In the genomic region with DNA sequence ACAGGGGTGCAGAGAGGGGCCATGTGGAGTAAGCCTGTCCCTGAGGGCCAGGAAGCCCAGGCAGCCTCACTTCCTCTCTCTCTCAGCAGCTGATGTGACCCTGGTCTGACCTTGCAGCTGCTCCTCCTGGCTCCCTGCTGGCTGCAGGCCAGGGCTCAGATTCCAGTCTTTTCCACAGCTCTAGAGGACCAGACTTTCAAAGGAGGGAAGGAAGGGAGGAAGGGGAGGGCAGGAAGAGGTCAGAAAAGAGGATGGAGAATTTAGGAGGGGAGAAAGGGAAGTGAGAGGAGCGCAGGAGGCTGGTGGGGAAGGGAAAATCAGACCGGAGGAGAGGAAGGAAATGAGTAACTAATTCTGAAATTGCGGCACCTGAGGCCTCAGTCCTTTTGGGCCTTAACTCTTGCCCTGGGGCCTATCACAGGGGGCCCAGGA, we compare ENCODE assay signal across 8 cellular contexts. TPM values are rescaled to one million over a fixed set of nuclear protein-coding genes. Genes with fewer than 3 reads are reported as not detected.
DNase-seq lines count a peak whose midpoint lies in the region; ATAC-seq and TF ChIP-seq lines count a peak whose summit lies in the region.

No MANE protein-coding gene starts in this region.

- no peaks in the 10 kb centered on the region for H3K4me1 Mint-ChIP-seq in activated CD8-positive, alpha-beta T cell treated with anti-CD3 and anti-CD28 coated beads for 36 hours (ENCODE audit: low read depth)

- H3K27ac ChIP-seq in HEK293 (ENCODE audit: extremely low read depth, low read depth, low read length) (no peak overlapping the region), fibroblast of lung (ENCODE audit: insufficient read depth, low read length) (no peak overlapping the region), ovary (no peak overlapping the region), PC-3 (ENCODE audit: low read length) (no peak overlapping the region)

- no peaks in the 10 kb centered on the region for H3K9me3 Mint-ChIP-seq in activated CD8-positive, alpha-beta T cell treated with anti-CD3 and anti-CD28 coated beads for 36 hours

- H3K36me3 Mint-ChIP-seq in activated CD8-positive, alpha-beta T cell treated with anti-CD3 and anti-CD28 coated beads for 36 hours (ENCODE audit: low read depth), result no peaks in the 10 kb centered on the region

- H3K27ac Mint-ChIP-seq in activated CD8-positive, alpha-beta T cell treated with anti-CD3 and anti-CD28 coated beads for 36 hours, result no peak overlapping the region

- TF ChIP-seq CTCF in GM06990 (IDR thresholded peaks at IDR 0.05; ENCODE audit: insufficient read depth, low read length, poor library complexity, severe bottlenecking) (no peak), HEK293 (tag by site-specific recombination; IDR thresholded peaks at IDR 0.05) (no peak), fibroblast of lung (conservative IDR thresholded peaks at IDR 0.05 in 1 of 2, IDR thresholded peaks at IDR 0.05 in 1 of 2; ENCODE audit: low read depth in 1 of 2, low read length in 2 of 2) (no peak), ovary (IDR thresholded peaks at IDR 0.05) (no peak), PC-3 (conservative IDR thresholded peaks at IDR 0.05; ENCODE audit: low read depth, low read length) (no peak)
- TF ChIP-seq CTCF in activated CD8-positive, alpha-beta T cell treated with anti-CD3 and anti-CD28 coated beads for 36 hours (IDR thresholded peaks at IDR 0.05), result no peak

- no peak for ATAC-seq in activated CD8-positive, alpha-beta T cell treated with anti-CD3 and anti-CD28 coated beads for 36 hours
- ATAC-seq in PC-3, result no peak

- DNase-seq in GM06990 (ENCODE audit: extremely low read depth, insufficient read length), result peak; percentile 61
- DNase-seq in NCI-H69 (lab: John Stamatoyannopoulos, UW), result peak; percentile 92
- DNase-seq in fibroblast of lung (ENCODE audit: low read depth in 2 of 2), result peak; percentile 42 to 59
- peak; percentile 63 to 76 (median 70) for DNase-seq in ovary
- DNase-seq in activated CD8-positive, alpha-beta T cell treated with anti-CD3 and anti-CD28 coated beads for 36 hours, result no peak
- DNase-seq in NCI-H187 (lab: John Stamatoyannopoulos, UW), result no peak
- DNase-seq in PC-3, result no peak

- CTCF ChIA-PET in HEK293 (lab: Yijun Ruan, JAX), result interaction anchor here (0.7 to 2.2 kb wide), 2 partner anchors 10 to 56 kb away, joined by 3 to 16 read pairs; no protein-coding TSS in a partner anchor
- CTCF ChIA-PET in activated CD8-positive, alpha-beta T cell treated with anti-CD3 and anti-CD28 coated beads for 36 hours (lab: Charles Lee), result interaction anchor here (1.9 kb wide), 1 partner anchor 10 kb away, joined by 10 read pairs; no protein-coding TSS in a partner anchor
- CTCF ChIA-PET in PC-3 (lab: Charles Lee), result interaction anchor here (0.6 kb wide), 1 partner anchor 75 kb away, joined by 4 read pairs; no protein-coding TSS in a partner anchor

- H3K4me2 ChIP-seq in fibroblast of lung (ENCODE audit: extremely low read depth, insufficient read depth, low read length), result no peak overlapping the region
- H3K4me2 ChIP-seq in PC-3 (ENCODE audit: low read length), result no peak overlapping the region

- H2AFZ ChIP-seq in fibroblast of lung (ENCODE audit: low read length) (no peak overlapping the region), PC-3 (ENCODE audit: low read length) (no peak overlapping the region)

- TF ChIP-seq EP300 in ovary (IDR thresholded peaks at IDR 0.05), result no peak

- H4K20me1 ChIP-seq in fibroblast of lung (ENCODE audit: control insufficient read depth, extremely low read depth, insufficient read depth, low read length) (no peaks in the 10 kb centered on the region), PC-3 (ENCODE audit: low read length) (no peaks in the 10 kb centered on the region)

- no peak overlapping the region for H3K4me3 ChIP-seq in GM06990 (replicated peaks; ENCODE audit: low read depth, low read length)
- no peak overlapping the region for H3K4me3 ChIP-seq in HEK293 (ENCODE audit: low read depth, low read length)
- H3K4me3 ChIP-seq in fibroblast of lung (replicated peaks in 1 of 4; ENCODE audit: control extremely low read depth in 1 of 4, insufficient read depth in 1 of 4, low read depth in 3 of 4, low read length in 4 of 4), result no peak overlapping the region
- no peak overlapping the region for H3K4me3 ChIP-seq in ovary
- H3K4me3 ChIP-seq in PC-3 (ENCODE audit: low read length), result no peak overlapping the region

- H3K27me3 ChIP-seq in GM06990 (replicated peaks; ENCODE audit: control insufficient read depth, insufficient read depth, low read length), result no peaks in the 10 kb centered on the region
- no peaks in the 10 kb centered on the region for H3K27me3 ChIP-seq in fibroblast of lung (ENCODE audit: control insufficient read depth, insufficient read depth, low read length)
- no peaks in the 10 kb centered on the region for H3K27me3 ChIP-seq in ovary
- H3K27me3 ChIP-seq in PC-3 (ENCODE audit: low read length), result peaks cover 59% of the 10 kb centered on the region

- H3K4me3 Mint-ChIP-seq in activated CD8-positive, alpha-beta T cell treated with anti-CD3 and anti-CD28 coated beads for 36 hours, result no peak overlapping the region

- no peaks in the 10 kb centered on the region for H3K4me1 ChIP-seq in HEK293 (ENCODE audit: control insufficient read depth, insufficient read depth, low read length)
- H3K4me1 ChIP-seq in fibroblast of lung (ENCODE audit: control insufficient read depth, extremely low read depth, insufficient read depth, low read length), result peaks cover 2% of the 10 kb centered on the region
- peaks cover 4% of the 10 kb centered on the region for H3K4me1 ChIP-seq in ovary (ENCODE audit: insufficient read depth)
- H3K4me1 ChIP-seq in PC-3 (ENCODE audit: insufficient read depth, low read length), result no peaks in the 10 kb centered on the region

- POLR2A ChIA-PET in HEK293 (lab: Yijun Ruan, JAX) (interaction anchor here (0.6 kb wide), 1 partner anchor 34 kb away, joined by 7 read pairs; no protein-coding TSS in a partner anchor), PC-3 (lab: Charles Lee; ENCODE audit: unreplicated experiment) (no interaction called here)
- POLR2A ChIA-PET in activated CD8-positive, alpha-beta T cell treated with anti-CD3 and anti-CD28 coated beads for 36 hours (lab: Charles Lee), result interaction anchor here (1.0 kb wide), 1 partner anchor 9 kb away, joined by 3 read pairs; no protein-coding TSS in a partner anchor

- no TSS peak for BruUV-seq in PC-3 (replicated peaks; lab: Mats Ljungman, UMichigan)

- intact Hi-C loops in ovary (cut with DNase I), result no loop called here
- intact Hi-C loops in activated CD8-positive, alpha-beta T cell treated with anti-CD3 and anti-CD28 coated beads for 36 hours (cut with micrococcal nuclease), result no loop called here
- intact Hi-C loops in PC-3 (cut with micrococcal nuclease), result no loop called here

- WGBS in ovary, 3 donors, result 43 to 52% (median 46%) methylated on average over 3 of the region's 3 CpGs

- H3K36me3 ChIP-seq in GM06990 (ENCODE audit: control insufficient read depth, insufficient read depth, low read length) (no peaks in the 10 kb centered on the region), HEK293 (ENCODE audit: control insufficient read depth in 2 of 2, insufficient read depth in 1 of 2, low read length in 2 of 2) (no peaks in the 10 kb centered on the region), fibroblast of lung (ENCODE audit: control insufficient read depth, insufficient read depth, low read length) (no peaks in the 10 kb centered on the region), ovary (no peaks in the 10 kb centered on the region), PC-3 (ENCODE audit: low read depth, low read length) (no peaks in the 10 kb centered on the region)

- H3F3A ChIP-seq in PC-3 (ENCODE audit: low read length, unreplicated experiment), result no peaks in the 10 kb centered on the region

- no peaks in the 10 kb centered on the region for H3K9me2 ChIP-seq in PC-3 (replicated peaks; ENCODE audit: low read length)

- H3K9me3 ChIP-seq in HEK293 (ENCODE audit: control insufficient read depth, insufficient read depth, low read depth, low read length) (no peaks in the 10 kb centered on the region), fibroblast of lung (ENCODE audit: control insufficient read depth, insufficient read depth, low read depth, low read length) (no peaks in the 10 kb centered on the region), ovary (no peaks in the 10 kb centered on the region), PC-3 (ENCODE audit: low read length) (no peaks in the 10 kb centered on the region)

- H3K79me2 ChIP-seq in fibroblast of lung (ENCODE audit: control insufficient read depth, insufficient read depth, low read length), result no peaks in the 10 kb centered on the region
- no peaks in the 10 kb centered on the region for H3K79me2 ChIP-seq in PC-3 (ENCODE audit: low read length)

- no peak for TF ChIP-seq POLR2A in ovary (IDR thresholded peaks at IDR 0.05)

- peaks cover 3% of the 10 kb centered on the region for H3K27me3 Mint-ChIP-seq in activated CD8-positive, alpha-beta T cell treated with anti-CD3 and anti-CD28 coated beads for 36 hours

- H3K9ac ChIP-seq in fibroblast of lung (ENCODE audit: insufficient read depth, low read length) (no peak overlapping the region), PC-3 (ENCODE audit: low read length) (no peak overlapping the region)

TF ChIP-seq in HEK293, 187 proteins besides CTCF, POLR2A, EP300 and RAD21 (continues in another document):
- TF ChIP-seq ZNF529 (tag by site-specific recombination; IDR thresholded peaks at IDR 0.05; ENCODE audit: insufficient replicate concordance) (no peak), ZBTB17 (tag by site-specific recombination; IDR thresholded peaks at IDR 0.05) (0 out of 2 replicates have a peak, but pooled peaks have one; percentile 27)

RNA-seq across cellular contexts. Expression of a gene that starts 40.9 kb away (rescaled TPM):
- total RNA-seq in fibroblast of lung (4.5 and 6.2 TPM in 2 replicates), ovary (10 to 100 TPM in 5 of 7 donors, 1 to 10 TPM in 2; 5.1 to 23.8 (median 16.7) TPM), PC-3 (2014; rRNA removed) (1.3 and 1.8 TPM in 2 replicates)
- polyA plus RNA-seq in fibroblast of lung (2.5 and 3.0 TPM in 2 replicates), ovary (10 to 100 TPM; 10.9 to 21.6 TPM)
- 5.0 and 6.2 TPM in 2 replicates for polyA plus RNA-seq in fibroblast of lung (2012)
- 6.0 and 8.4 TPM in 2 replicates for polyA minus RNA-seq in fibroblast of lung (ENCODE audit: low replicate concordance)
- total RNA-seq in activated CD8-positive, alpha-beta T cell treated with anti-CD3 and anti-CD28 coated beads for 36 hours, result 1 to 10 TPM; 1.7 to 2.2 TPM

Comparison
In these comparisons a context has a peak if more than half of its experiments do, and no peak if none do; other contexts are left out.
1. DNase-seq: peak in GM06990 (single experiment), NCI-H69 (single experiment), fibroblast of lung (2 of 2) and ovary (5 of 5); none in activated CD8-positive, alpha-beta T cell treated with anti-CD3 and anti-CD28 coated beads for 36 hours (single experiment), NCI-H187 (0 of 2) and PC-3 (single experiment).